ENCODE assay signal across 23 cellular contexts in the genomic region with DNA sequence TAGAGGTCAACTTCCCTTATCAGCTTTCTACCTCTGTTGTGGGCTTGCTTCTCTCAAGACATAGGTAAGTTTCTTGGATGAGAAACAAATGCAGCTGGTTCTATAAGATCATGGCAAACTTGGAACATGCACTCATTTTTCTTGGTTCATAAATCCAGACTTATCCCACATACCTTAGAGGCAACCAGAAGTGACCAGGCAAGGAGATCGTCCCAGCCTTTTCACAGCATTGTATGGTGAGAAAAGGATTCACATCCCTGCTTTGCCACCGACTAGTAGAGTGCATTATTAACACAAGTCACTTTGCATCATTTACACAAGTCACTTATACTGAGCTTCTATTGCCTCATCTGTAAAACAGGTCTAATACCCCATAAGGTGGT.
"Had no signal": no experiment of that assay in that cellular context is flagged by ENCODE, and none has a peak within 500 bp of the region (broad histone marks: within the 10 kb centered on the region; RNA-seq: fewer than 3 reads in every experiment).

No MANE protein-coding gene starts in this region.

- H3K4me2 ChIP-seq: neural progenitor cell had no signal

- DNase-seq: activated CD4-positive, alpha-beta memory T cell treated with anti-CD3 and anti-CD28 coated beads, Interleukin-2, amount 10 ng/mL, durations not matched to agents 7 days and 5 days; activated CD4-positive, alpha-beta T cell treated with anti-CD3 and anti-CD28 coated beads for 1 hour; activated CD4-positive, alpha-beta T cell treated with anti-CD3 and anti-CD28 coated beads, Interleukin-2, amount 10 ng/mL, durations not matched to agents 7 days and 5 days; activated CD8-positive, alpha-beta memory T cell treated with anti-CD3 and anti-CD28 coated beads, Interleukin-2, amount 50 U/mL, for 48 hours; activated naive CD8-positive, alpha-beta T cell treated with anti-CD3 and anti-CD28 coated beads, Interleukin-2, amount 50 U/mL, for 24 hours; activated T-cell treated with anti-CD3 and anti-CD28 coated beads, Interleukin-2, amount 50 U/mL, for 4 hours; effector CD4-positive, alpha-beta T cell; foreskin keratinocyte; left ventricle myocardium inferior; naive thymus-derived CD4-positive, alpha-beta T cell; occipital lobe; right lobe of liver; stimulated activated CD4-positive, alpha-beta T cell treated with anti-CD3 and anti-CD28 coated beads, Interleukin-12 subunit alpha, Interleukin-12 subunit beta, amount 100 ng/mL, for 4 hours; stimulated activated CD4-positive, alpha-beta T cell treated with anti-CD3 and anti-CD28 coated beads, Interleukin-4, amount 100 ng/mL, for 1 hour; stimulated activated naive CD8-positive, alpha-beta T cell treated with anti-CD3 and anti-CD28 coated beads, Interleukin-15, Interleukin-2, amounts not matched to agents 100 U/mL and 50 U/mL, for 24 hours; T-helper 2 cell had no signal

- H3K9ac ChIP-seq: neural progenitor cell, parathyroid adenoma had no signal

- H3K36me3 ChIP-seq: neural progenitor cell, right lobe of liver, upper lobe of left lung had no signal

- H3K27ac ChIP-seq: foreskin keratinocyte, left ventricle myocardium inferior, neural progenitor cell, parathyroid adenoma, right lobe of liver, skin epidermis, upper lobe of left lung had no signal

- ATAC-seq: activated naive CD8-positive, alpha-beta T cell treated with anti-CD3 and anti-CD28 coated beads, Interleukin-2, amount 50 U/mL, for 24 hours; activated T-cell treated with anti-CD3 and anti-CD28 coated beads, Interleukin-2, amount 50 U/mL, for 4 hours; foreskin keratinocyte; naive thymus-derived CD4-positive, alpha-beta T cell; right lobe of liver; stimulated activated naive CD8-positive, alpha-beta T cell treated with anti-CD3 and anti-CD28 coated beads, Interleukin-15, Interleukin-2, amounts not matched to agents 100 U/mL and 50 U/mL, for 24 hours; WTC11 had no signal

- H2AFZ ChIP-seq: neural progenitor cell, parathyroid adenoma had no signal

- H3K27me3 ChIP-seq: esophagus muscularis mucosa, foreskin keratinocyte, neural progenitor cell, right lobe of liver, upper lobe of left lung had no signal

- H3K4me1 ChIP-seq: foreskin keratinocyte, parathyroid adenoma, right lobe of liver, upper lobe of left lung had no signal

- H3K9me3 ChIP-seq: esophagus muscularis mucosa, left ventricle myocardium inferior, right lobe of liver, thoracic aorta, upper lobe of left lung had no signal

- H3K4me3 ChIP-seq: esophagus muscularis mucosa, left ventricle myocardium inferior, neural progenitor cell, right lobe of liver, skin epidermis, thoracic aorta, upper lobe of left lung had no signal
